11 cellular contexts compared by ENCODE assay signal in genomic region chr11:126347751-126348628, GRCh38. TPM values are rescaled to one million over a fixed set of nuclear protein-coding genes. Genes with fewer than 3 reads are reported as not detected.
DNase-seq lines count a peak whose midpoint lies in the region; ATAC-seq and TF ChIP-seq lines count a peak whose summit lies in the region.
"Had no signal": no experiment of that assay in that cellular context is flagged by ENCODE, and none has a peak within 500 bp of the region (broad histone marks: within the 10 kb centered on the region; RNA-seq: fewer than 3 reads in every experiment).

No MANE protein-coding gene starts in this region.

- peaks cover 0 to 79% (median 38%) of the 10 kb centered on the region in 3 donors for H3K4me1 ChIP-seq in esophagus squamous epithelium
- H3K4me1 ChIP-seq in vagina, result peaks cover 51% of the 10 kb centered on the region

- peaks cover 5% of the 10 kb centered on the region for H3K4me1 Mint-ChIP-seq in activated naive CD8-positive, alpha-beta T cell (ENCODE audit: low read depth)
- H3K4me1 Mint-ChIP-seq in activated naive CD8-positive, alpha-beta T cell treated with anti-CD3 and anti-CD28 coated beads for 36 hours, result peaks cover 12% of the 10 kb centered on the region
- H3K4me1 Mint-ChIP-seq in natural killer cell treated with Interleukin-12 subunit alpha and Interleukin-12 subunit beta and Interleukin-15 and Interleukin-18, amount 100 ng/mL, for 72 hours (ENCODE audit: low read depth in 2 of 2), result peaks cover 44 to 46% of the 10 kb centered on the region in 2 donors

- H3K27ac ChIP-seq in esophagus squamous epithelium, result peak overlapping the region in 3 of 4 donors; percentile 21 to 84 (median 51)
- peak overlapping the region; percentile 87 for H3K27ac ChIP-seq in vagina

- no peaks in the 10 kb centered on the region for H3K27me3 ChIP-seq in esophagus squamous epithelium
- H3K27me3 ChIP-seq in vagina, result no peaks in the 10 kb centered on the region

- peak overlapping the region; percentile 22 for H3K27ac Mint-ChIP-seq in activated naive CD8-positive, alpha-beta T cell
- no peak overlapping the region for H3K27ac Mint-ChIP-seq in activated naive CD8-positive, alpha-beta T cell treated with anti-CD3 and anti-CD28 coated beads for 36 hours
- peak overlapping the region; percentile 95 to 99 for H3K27ac Mint-ChIP-seq in natural killer cell treated with Interleukin-12 subunit alpha and Interleukin-12 subunit beta and Interleukin-15 and Interleukin-18, amount 100 ng/mL, for 72 hours

- H3K4me3 ChIP-seq in esophagus squamous epithelium (no peak overlapping the region), vagina (no peak overlapping the region)

- no peak for TF ChIP-seq POLR2A in esophagus squamous epithelium (IDR thresholded peaks at IDR 0.05)
- no peak for TF ChIP-seq POLR2A in vagina (IDR thresholded peaks at IDR 0.05)

- H3K4me3 Mint-ChIP-seq in activated naive CD8-positive, alpha-beta T cell, result no peak overlapping the region
- H3K4me3 Mint-ChIP-seq in activated naive CD8-positive, alpha-beta T cell treated with anti-CD3 and anti-CD28 coated beads for 36 hours, result no peak overlapping the region
- peak overlapping the region; percentile 42 for H3K4me3 Mint-ChIP-seq in natural killer cell treated with Interleukin-12 subunit alpha and Interleukin-12 subunit beta and Interleukin-15 and Interleukin-18, amount 100 ng/mL, for 72 hours
- H3K4me3 Mint-ChIP-seq: stimulated activated naive CD8-positive, alpha-beta T cell treated with anti-CD3 and anti-CD28 coated beads, Interleukin-15, Interleukin-2, amounts not matched to agents 100 ng/mL and 50 ng/mL, for 24 hours had no signal

- ATAC-seq in natural killer cell treated with Interleukin-12 subunit alpha and Interleukin-12 subunit beta and Interleukin-15 and Interleukin-18, amount 100 ng/mL, for 72 hours, result no peak
- ATAC-seq in HG03571 (IDR thresholded peaks at IDR 0.05; ENCODE audit: unreplicated experiment), result no peak

- H3K36me3 Mint-ChIP-seq in activated naive CD8-positive, alpha-beta T cell, result peaks cover 3% of the 10 kb centered on the region
- peaks cover 9% of the 10 kb centered on the region for H3K36me3 Mint-ChIP-seq in activated naive CD8-positive, alpha-beta T cell treated with anti-CD3 and anti-CD28 coated beads for 36 hours
- peaks cover 21% of the 10 kb centered on the region for H3K36me3 Mint-ChIP-seq in natural killer cell treated with Interleukin-12 subunit alpha and Interleukin-12 subunit beta and Interleukin-15 and Interleukin-18, amount 100 ng/mL, for 72 hours

- WGBS in esophagus squamous epithelium, 2 donors, result 52 to 76% methylated on average over 4 to 9 of the region's 17 CpGs

- TF ChIP-seq CTCF in esophagus squamous epithelium (IDR thresholded peaks at IDR 0.05) (no peak), vagina (IDR thresholded peaks at IDR 0.05) (no peak)

- peaks cover 0 to 29% (median 0%) of the 10 kb centered on the region in 3 donors for H3K36me3 ChIP-seq in esophagus squamous epithelium
- H3K36me3 ChIP-seq in vagina, result peaks cover 0 to 5% of the 10 kb centered on the region in 2 donors

- H3K9me3 ChIP-seq in esophagus squamous epithelium (no peaks in the 10 kb centered on the region), vagina (no peaks in the 10 kb centered on the region)

- no peaks in the 10 kb centered on the region for H3K27me3 Mint-ChIP-seq in activated naive CD8-positive, alpha-beta T cell
- H3K27me3 Mint-ChIP-seq in activated naive CD8-positive, alpha-beta T cell treated with anti-CD3 and anti-CD28 coated beads for 36 hours, result no peaks in the 10 kb centered on the region
- H3K27me3 Mint-ChIP-seq in natural killer cell treated with Interleukin-12 subunit alpha and Interleukin-12 subunit beta and Interleukin-15 and Interleukin-18, amount 100 ng/mL, for 72 hours, result no peaks in the 10 kb centered on the region
- H3K27me3 Mint-ChIP-seq: stimulated activated naive CD8-positive, alpha-beta T cell treated with anti-CD3 and anti-CD28 coated beads, Interleukin-15, Interleukin-2, amounts not matched to agents 100 ng/mL and 50 ng/mL, for 24 hours had no signal

- no peaks in the 10 kb centered on the region for H3K9me3 Mint-ChIP-seq in activated naive CD8-positive, alpha-beta T cell (ENCODE audit: low read depth)
- H3K9me3 Mint-ChIP-seq in activated naive CD8-positive, alpha-beta T cell treated with anti-CD3 and anti-CD28 coated beads for 36 hours, result no peaks in the 10 kb centered on the region
- H3K9me3 Mint-ChIP-seq in natural killer cell treated with Interleukin-12 subunit alpha and Interleukin-12 subunit beta and Interleukin-15 and Interleukin-18, amount 100 ng/mL, for 72 hours, result peaks cover 4% of the 10 kb centered on the region
- H3K9me3 Mint-ChIP-seq: stimulated activated naive CD8-positive, alpha-beta T cell treated with anti-CD3 and anti-CD28 coated beads, Interleukin-15, Interleukin-2, amounts not matched to agents 100 ng/mL and 50 ng/mL, for 24 hours had no signal

- no peak for DNase-seq in activated naive CD8-positive, alpha-beta T cell treated with anti-CD3 and anti-CD28 coated beads for 36 hours
- DNase-seq in esophagus squamous epithelium (lab: John Stamatoyannopoulos, UW) (no peak), vagina (ENCODE audit: extremely low spot score in 2 of 2) (no peak), NCI-H1105 treated with DMSO at 0.1 percent for 48 hours (lab: John Stamatoyannopoulos, UW) (no peak), SIG-M5 treated with dmso at 0.1 percent for 504 hours (lab: John Stamatoyannopoulos, UW; ENCODE audit: unreplicated experiment) (no peak)
- DNase-seq in natural killer cell treated with Interleukin-12 subunit alpha and Interleukin-12 subunit beta and Interleukin-15 and Interleukin-18, amount 100 ng/mL, for 72 hours (ENCODE audit: low spot score), result peak; percentile 45
- DNase-seq: NCI-H526 treated with DMSO at 0.1 percent for 48 hours; stimulated activated CD4-positive, alpha-beta T cell treated with anti-CD3 and anti-CD28 coated beads, Interleukin-1b, Interleukin-23, amount 100 ng/mL, for 48 hours had no signal

- intact Hi-C loops in esophagus squamous epithelium (cut with DNase I), result no loop called here
- intact Hi-C loops in vagina (cut with DNase I), result no loop called here

RNA-seq across cellular contexts. Expression of gene ST3GAL4, which starts 7.5 kb away (rescaled TPM):
- 10 to 100 TPM; 10.6 to 11.8 TPM for total RNA-seq in activated naive CD8-positive, alpha-beta T cell treated with anti-CD3 and anti-CD28 coated beads for 36 hours
- total RNA-seq in esophagus squamous epithelium, result 100 to 1,000 TPM in 1 of 4 donors, 10 to 100 TPM in 3; 31.0 to 110 (median 51.2) TPM
- total RNA-seq in natural killer cell treated with Interleukin-12 subunit alpha and Interleukin-12 subunit beta and Interleukin-15 and Interleukin-18, amount 100 ng/mL, for 72 hours, result 10 to 100 TPM; 60.4 to 60.9 TPM
- total RNA-seq in vagina, result 41.5 TPM

RNA-seq across cellular contexts. Expression of gene DCPS, which starts 44.1 kb away (rescaled TPM):
- 10 to 100 TPM; 29.1 to 29.3 TPM for total RNA-seq in activated naive CD8-positive, alpha-beta T cell treated with anti-CD3 and anti-CD28 coated beads for 36 hours
- 10 to 100 TPM; 12.0 to 25.7 (median 14.9) TPM for total RNA-seq in esophagus squamous epithelium
- total RNA-seq in natural killer cell treated with Interleukin-12 subunit alpha and Interleukin-12 subunit beta and Interleukin-15 and Interleukin-18, amount 100 ng/mL, for 72 hours, result 10 to 100 TPM; 32.8 to 46.7 TPM
- total RNA-seq in vagina, result 15.5 TPM
